Comparison of ENCODE assay signal across 23 cellular contexts in the genomic region with DNA sequence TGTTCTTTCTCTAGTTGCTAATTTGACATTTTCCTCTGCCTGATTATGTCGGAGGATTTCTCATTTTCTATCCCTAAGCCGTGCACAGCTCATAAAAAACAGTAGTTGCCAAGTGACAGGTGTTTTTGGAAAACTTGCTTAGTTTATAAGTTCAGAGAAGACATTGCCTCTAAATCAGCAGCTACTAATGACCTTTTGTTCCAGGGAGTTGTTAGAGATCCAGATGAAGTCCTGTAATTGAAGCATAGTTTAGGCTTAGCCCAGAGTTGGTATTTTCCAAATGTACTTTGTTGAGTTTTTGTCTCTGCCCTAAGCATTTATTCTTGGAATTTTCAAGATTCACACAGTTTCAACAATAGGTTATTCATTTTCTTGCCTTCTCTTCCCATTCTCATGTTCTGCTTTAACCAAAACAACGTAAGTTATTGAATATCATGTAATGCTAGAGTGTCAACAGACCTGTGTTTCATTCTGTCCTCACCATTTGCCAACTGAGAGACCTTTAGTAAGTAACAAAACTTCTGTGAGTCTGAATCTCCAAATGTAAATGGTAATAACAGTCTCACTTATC.
"Had no signal": no experiment of that assay in that cellular context is flagged by ENCODE, and none has a peak within 500 bp of the region (broad histone marks: within the 10 kb centered on the region; RNA-seq: fewer than 3 reads in every experiment).

No MANE protein-coding gene starts in this region.

- H3K4me3 ChIP-seq: ascending aorta, cardiac muscle cell, hepatocyte, mucosa of descending colon, pancreas, psoas muscle, right atrium auricular region, spleen, testis had no signal

- ATAC-seq: activated CD4-positive, CD25-positive, alpha-beta regulatory T cell treated with anti-CD3 and anti-CD28 coated beads, Interleukin-2, amount 50 U/mL, for 24 hours; esophagus mucosa; left ventricle myocardium superior; mucosa of descending colon; pancreas; psoas muscle had no signal

- H3K9me3 ChIP-seq: ascending aorta, mucosa of descending colon, pancreas, psoas muscle, right atrium auricular region, spleen, testis had no signal

- H3K27ac ChIP-seq: cardiac muscle cell, hepatocyte, pancreas, psoas muscle, right atrium auricular region, spleen, testis, WERI-Rb-1 had no signal

- H3K27me3 ChIP-seq: ascending aorta, cardiac muscle cell, hepatocyte, pancreas, right atrium auricular region, spleen, testis had no signal

- H2AFZ ChIP-seq: hepatocyte had no signal

- DNase-seq: activated CD4-positive, alpha-beta T cell treated with anti-CD3 and anti-CD28 coated beads for 48 hours; activated CD4-positive, alpha-beta T cell treated with anti-CD3 and anti-CD28 coated beads, Interleukin-2, amount 50 U/mL, for 48 hours; activated CD8-positive, alpha-beta memory T cell treated with anti-CD3 and anti-CD28 coated beads for 24 hours; activated effector memory CD4-positive, alpha-beta T cell treated with anti-CD3 and anti-CD28 coated beads, Interleukin-2, amount 50 U/mL, for 16 hours; activated naive CD4-positive, alpha-beta T cell treated with anti-CD3 and anti-CD28 coated beads, Interleukin-2, amount 10 ng/mL, durations not matched to agents 7 days and 5 days; activated naive CD8-positive, alpha-beta T cell treated with anti-CD3 and anti-CD28 coated beads, Interleukin-2, amount 10 ng/mL, durations not matched to agents 7 days and 5 days; endodermal cell; islet precursor cell; left ventricle myocardium superior; mucosa of descending colon; naive B cell; pancreas; psoas muscle; spleen; stimulated activated naive CD4-positive, alpha-beta T cell treated with Interleukin-2 at 50 U/mL for 16 hours; testis; WERI-Rb-1 had no signal

- H3K4me2 ChIP-seq: hepatocyte had no signal

- H3K36me3 ChIP-seq: ascending aorta, cardiac muscle cell, pancreas, right atrium auricular region, spleen, WERI-Rb-1 had no signal

- H3K4me1 ChIP-seq: pancreas, psoas muscle, spleen, testis had no signal
